ENCODE assay signal across 1 cellular context in genomic region chr19:40510526-40511115, GRCh38.
TF ChIP-seq lines count a peak whose summit lies in the region.

No MANE protein-coding gene starts in this region.

TF ChIP-seq in HEK293, 187 proteins besides CTCF, POLR2A, EP300 and RAD21 (continued from another document):
- TF ChIP-seq ZNF518A (tag by site-specific recombination; conservative IDR thresholded peaks at IDR 0.05; ENCODE audit: low read depth): no peak
- no peak for TF ChIP-seq ZSCAN23 (tag by site-specific recombination; IDR thresholded peaks at IDR 0.05)
- TF ChIP-seq ZBTB17 (tag by site-specific recombination; IDR thresholded peaks at IDR 0.05): peak; percentile 38; the same call in 1 of the 2 replicates
- TF ChIP-seq OSR2 (tag by site-specific recombination; IDR thresholded peaks at IDR 0.05): peak; percentile 53
- no peak for TF ChIP-seq ZNF211 (tag by site-specific recombination; IDR thresholded peaks at IDR 0.05; ENCODE audit: low read depth)
- TF ChIP-seq, protein P1, sequence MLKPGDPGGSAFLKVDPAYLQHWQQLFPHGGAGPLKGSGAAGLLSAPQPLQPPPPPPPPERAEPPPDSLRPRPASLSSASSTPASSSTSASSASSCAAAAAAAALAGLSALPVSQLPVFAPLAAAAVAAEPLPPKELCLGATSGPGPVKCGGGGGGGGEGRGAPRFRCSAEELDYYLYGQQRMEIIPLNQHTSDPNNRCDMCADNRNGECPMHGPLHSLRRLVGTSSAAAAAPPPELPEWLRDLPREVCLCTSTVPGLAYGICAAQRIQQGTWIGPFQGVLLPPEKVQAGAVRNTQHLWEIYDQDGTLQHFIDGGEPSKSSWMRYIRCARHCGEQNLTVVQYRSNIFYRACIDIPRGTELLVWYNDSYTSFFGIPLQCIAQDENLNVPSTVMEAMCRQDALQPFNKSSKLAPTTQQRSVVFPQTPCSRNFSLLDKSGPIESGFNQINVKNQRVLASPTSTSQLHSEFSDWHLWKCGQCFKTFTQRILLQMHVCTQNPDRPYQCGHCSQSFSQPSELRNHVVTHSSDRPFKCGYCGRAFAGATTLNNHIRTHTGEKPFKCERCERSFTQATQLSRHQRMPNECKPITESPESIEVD (tag by site-specific recombination; IDR thresholded peaks at IDR 0.05): no peak
- no peak for TF ChIP-seq ZNF530 (tag by site-specific recombination; IDR thresholded peaks at IDR 0.05; ENCODE audit: low read depth)
- no peak for TF ChIP-seq OVOL3 (tag by site-specific recombination; IDR thresholded peaks at IDR 0.05)
- TF ChIP-seq, protein P2, sequence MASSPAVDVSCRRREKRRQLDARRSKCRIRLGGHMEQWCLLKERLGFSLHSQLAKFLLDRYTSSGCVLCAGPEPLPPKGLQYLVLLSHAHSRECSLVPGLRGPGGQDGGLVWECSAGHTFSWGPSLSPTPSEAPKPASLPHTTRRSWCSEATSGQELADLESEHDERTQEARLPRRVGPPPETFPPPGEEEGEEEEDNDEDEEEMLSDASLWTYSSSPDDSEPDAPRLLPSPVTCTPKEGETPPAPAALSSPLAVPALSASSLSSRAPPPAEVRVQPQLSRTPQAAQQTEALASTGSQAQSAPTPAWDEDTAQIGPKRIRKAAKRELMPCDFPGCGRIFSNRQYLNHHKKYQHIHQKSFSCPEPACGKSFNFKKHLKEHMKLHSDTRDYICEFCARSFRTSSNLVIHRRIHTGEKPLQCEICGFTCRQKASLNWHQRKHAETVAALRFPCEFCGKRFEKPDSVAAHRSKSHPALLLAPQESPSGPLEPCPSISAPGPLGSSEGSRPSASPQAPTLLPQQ (tag by site-specific recombination; IDR thresholded peaks at IDR 0.05): peak; percentile 67; the same call in 1 of the 2 replicates
- peak; percentile 52 for TF ChIP-seq ZBTB6 (tag by site-specific recombination; IDR thresholded peaks at IDR 0.05)
- TF ChIP-seq, protein P3, sequence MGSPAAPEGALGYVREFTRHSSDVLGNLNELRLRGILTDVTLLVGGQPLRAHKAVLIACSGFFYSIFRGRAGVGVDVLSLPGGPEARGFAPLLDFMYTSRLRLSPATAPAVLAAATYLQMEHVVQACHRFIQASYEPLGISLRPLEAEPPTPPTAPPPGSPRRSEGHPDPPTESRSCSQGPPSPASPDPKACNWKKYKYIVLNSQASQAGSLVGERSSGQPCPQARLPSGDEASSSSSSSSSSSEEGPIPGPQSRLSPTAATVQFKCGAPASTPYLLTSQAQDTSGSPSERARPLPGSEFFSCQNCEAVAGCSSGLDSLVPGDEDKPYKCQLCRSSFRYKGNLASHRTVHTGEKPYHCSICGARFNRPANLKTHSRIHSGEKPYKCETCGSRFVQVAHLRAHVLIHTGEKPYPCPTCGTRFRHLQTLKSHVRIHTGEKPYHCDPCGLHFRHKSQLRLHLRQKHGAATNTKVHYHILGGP (tag by site-specific recombination; IDR thresholded peaks at IDR 0.05): no peak
- TF ChIP-seq ZNF501 (tag by site-specific recombination; IDR thresholded peaks at IDR 0.05): no peak
- 0 out of 2 replicates have a peak, but pooled peaks have one; percentile 4 for TF ChIP-seq ZNF266 (tag by site-specific recombination; IDR thresholded peaks at IDR 0.05; ENCODE audit: low read depth)
